Comparison of ENCODE assay signal across 1 cellular context in genomic region chr3:158644345-158644908, GRCh38.
A peak's percentile ranks its signal among the peaks of the same experiment; 100 is the strongest.
TF ChIP-seq lines count a peak whose summit lies in the region.

Gene GFM1 (plus strand): TSS chr3:158644527. CDS start chr3:158644635, 108 bp downstream.

TF ChIP-seq in HepG2, 621 proteins besides CTCF, POLR2A, EP300 and RAD21 (continued from another document and continues in another):
- TF ChIP-seq ZNF660 (CRISPR knock-in tag; IDR thresholded peaks at IDR 0.05; ENCODE audit: borderline replicate concordance, low read depth) (no peak), ZNF672 (CRISPR knock-in tag; IDR thresholded peaks at IDR 0.05) (no peak), ZSCAN22 (CRISPR knock-in tag; IDR thresholded peaks at IDR 0.05) (no peak), LCORL (IDR thresholded peaks at IDR 0.05) (no peak; the same call in 1 of the 2 replicates), LCORL (CRISPR knock-in tag; IDR thresholded peaks at IDR 0.05) (peak; percentile 59), SMAD9 (CRISPR knock-in tag; IDR thresholded peaks at IDR 0.05) (no peak), GMEB1 (CRISPR knock-in tag; IDR thresholded peaks at IDR 0.05; ENCODE audit: borderline replicate concordance) (peak; percentile 83), TCF7 (IDR thresholded peaks at IDR 0.05; ENCODE audit: low read depth) (no peak), ZNF282 (IDR thresholded peaks at IDR 0.05; ENCODE audit: partially characterized antibody) (no peak), NR2C2 (CRISPR knock-in tag; IDR thresholded peaks at IDR 0.05; ENCODE audit: borderline replicate concordance) (peak; percentile 100), KLF16 (CRISPR knock-in tag; IDR thresholded peaks at IDR 0.05) (peak in 1 of 2 experiments; percentile 97; a peak in 2 of 4 replicates), ETV5 (CRISPR knock-in tag; IDR thresholded peaks at IDR 0.05; ENCODE audit: borderline replicate concordance) (peak; percentile 77), ZNF562 (CRISPR knock-in tag; IDR thresholded peaks at IDR 0.05; ENCODE audit: borderline replicate concordance) (no peak), E2F2 (CRISPR knock-in tag; IDR thresholded peaks at IDR 0.05; ENCODE audit: borderline replicate concordance) (no peak), LRRFIP1 (CRISPR knock-in tag; conservative IDR thresholded peaks at IDR 0.05) (no peak), ZNF142 (CRISPR knock-in tag; IDR thresholded peaks at IDR 0.05) (peak; percentile 63; the same call in 1 of the 2 replicates), SNAPC5 (CRISPR knock-in tag; IDR thresholded peaks at IDR 0.05; ENCODE audit: borderline replicate concordance) (peak; percentile 26; the same call in 1 of the 2 replicates), RORA (CRISPR knock-in tag; IDR thresholded peaks at IDR 0.05) (no peak), ZFP37 (CRISPR knock-in tag; IDR thresholded peaks at IDR 0.05; ENCODE audit: borderline replicate concordance) (no peak), IKZF5 (CRISPR knock-in tag; IDR thresholded peaks at IDR 0.05) (peak; percentile 94), PAXIP1 (CRISPR knock-in tag; conservative IDR thresholded peaks at IDR 0.05) (peak; percentile 70)
- TF ChIP-seq, protein P1, sequence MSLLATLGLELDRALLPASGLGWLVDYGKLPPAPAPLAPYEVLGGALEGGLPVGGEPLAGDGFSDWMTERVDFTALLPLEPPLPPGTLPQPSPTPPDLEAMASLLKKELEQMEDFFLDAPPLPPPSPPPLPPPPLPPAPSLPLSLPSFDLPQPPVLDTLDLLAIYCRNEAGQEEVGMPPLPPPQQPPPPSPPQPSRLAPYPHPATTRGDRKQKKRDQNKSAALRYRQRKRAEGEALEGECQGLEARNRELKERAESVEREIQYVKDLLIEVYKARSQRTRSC (CRISPR knock-in tag; IDR thresholded peaks at IDR 0.05; ENCODE audit: low read depth) = no peak
- TF ChIP-seq, protein P2, sequence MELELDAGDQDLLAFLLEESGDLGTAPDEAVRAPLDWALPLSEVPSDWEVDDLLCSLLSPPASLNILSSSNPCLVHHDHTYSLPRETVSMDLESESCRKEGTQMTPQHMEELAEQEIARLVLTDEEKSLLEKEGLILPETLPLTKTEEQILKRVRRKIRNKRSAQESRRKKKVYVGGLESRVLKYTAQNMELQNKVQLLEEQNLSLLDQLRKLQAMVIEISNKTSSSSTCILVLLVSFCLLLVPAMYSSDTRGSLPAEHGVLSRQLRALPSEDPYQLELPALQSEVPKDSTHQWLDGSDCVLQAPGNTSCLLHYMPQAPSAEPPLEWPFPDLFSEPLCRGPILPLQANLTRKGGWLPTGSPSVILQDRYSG (CRISPR knock-in tag; IDR thresholded peaks at IDR 0.05) = no peak
- TF ChIP-seq, protein P3, sequence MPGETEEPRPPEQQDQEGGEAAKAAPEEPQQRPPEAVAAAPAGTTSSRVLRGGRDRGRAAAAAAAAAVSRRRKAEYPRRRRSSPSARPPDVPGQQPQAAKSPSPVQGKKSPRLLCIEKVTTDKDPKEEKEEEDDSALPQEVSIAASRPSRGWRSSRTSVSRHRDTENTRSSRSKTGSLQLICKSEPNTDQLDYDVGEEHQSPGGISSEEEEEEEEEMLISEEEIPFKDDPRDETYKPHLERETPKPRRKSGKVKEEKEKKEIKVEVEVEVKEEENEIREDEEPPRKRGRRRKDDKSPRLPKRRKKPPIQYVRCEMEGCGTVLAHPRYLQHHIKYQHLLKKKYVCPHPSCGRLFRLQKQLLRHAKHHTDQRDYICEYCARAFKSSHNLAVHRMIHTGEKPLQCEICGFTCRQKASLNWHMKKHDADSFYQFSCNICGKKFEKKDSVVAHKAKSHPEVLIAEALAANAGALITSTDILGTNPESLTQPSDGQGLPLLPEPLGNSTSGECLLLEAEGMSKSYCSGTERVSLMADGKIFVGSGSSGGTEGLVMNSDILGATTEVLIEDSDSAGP (CRISPR knock-in tag; IDR thresholded peaks at IDR 0.05; ENCODE audit: borderline replicate concordance) = peak; percentile 94
- TF ChIP-seq, protein P4, sequence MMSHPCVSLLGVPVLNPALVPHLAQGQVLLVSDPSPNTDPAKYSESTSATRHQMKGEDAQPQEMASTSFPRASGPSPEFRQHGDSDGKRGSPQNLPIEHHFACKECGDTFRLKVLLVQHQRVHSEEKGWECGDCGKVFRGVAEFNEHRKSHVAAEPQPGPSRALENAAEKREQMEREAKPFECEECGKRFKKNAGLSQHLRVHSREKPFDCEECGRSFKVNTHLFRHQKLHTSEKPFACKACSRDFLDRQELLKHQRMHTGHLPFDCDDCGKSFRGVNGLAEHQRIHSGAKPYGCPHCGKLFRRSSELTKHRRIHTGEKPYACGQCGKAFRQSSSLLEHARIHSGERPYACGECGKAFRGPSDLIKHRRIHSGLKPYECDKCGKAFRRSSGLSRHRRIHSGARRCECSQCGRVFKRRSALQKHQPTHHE (CRISPR knock-in tag; IDR thresholded peaks at IDR 0.05; ENCODE audit: borderline replicate concordance) = 0 out of 2 replicates have a peak, but pooled peaks have one; percentile 69
- TF ChIP-seq, protein P5, sequence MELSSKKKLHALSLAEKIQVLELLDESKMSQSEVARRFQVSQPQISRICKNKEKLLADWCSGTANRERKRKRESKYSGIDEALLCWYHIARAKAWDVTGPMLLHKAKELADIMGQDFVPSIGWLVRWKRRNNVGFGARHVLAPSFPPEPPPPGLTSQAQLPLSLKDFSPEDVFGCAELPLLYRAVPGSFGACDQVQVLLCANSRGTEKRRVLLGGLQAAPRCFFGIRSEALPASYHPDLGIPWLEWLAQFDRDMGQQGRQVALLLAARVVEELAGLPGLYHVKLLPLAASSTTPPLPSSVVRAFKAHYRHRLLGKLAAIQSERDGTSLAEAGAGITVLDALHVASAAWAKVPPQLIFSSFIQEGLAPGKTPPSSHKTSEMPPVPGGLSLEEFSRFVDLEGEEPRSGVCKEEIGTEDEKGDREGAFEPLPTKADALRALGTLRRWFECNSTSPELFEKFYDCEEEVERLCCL (CRISPR knock-in tag; IDR thresholded peaks at IDR 0.05; ENCODE audit: borderline replicate concordance) = no peak
